8 cellular contexts compared by ENCODE assay signal in genomic region chr10:61750943-61751471, GRCh38.
A peak's percentile ranks its signal among the peaks of the same experiment; 100 is the strongest.
DNase-seq lines count a peak whose midpoint lies in the region; ATAC-seq lines count a peak whose summit lies in the region.

No MANE protein-coding gene starts in this region.

- peak; percentile 65 for DNase-seq in Caki2 (ENCODE audit: low read depth)
- peak; percentile 40 for DNase-seq in RPMI8226
- peak; percentile 87 for DNase-seq in activated effector memory CD4-positive, alpha-beta T cell treated with anti-CD3 and anti-CD28 coated beads, Interleukin-2, amount 50 U/mL, for 16 hours
- peak in 41 of 42 donors; percentile 8 to 74 (median 37) for DNase-seq in head of caudate nucleus
- peak; percentile 75 for DNase-seq in sciatic nerve (ENCODE audit: low spot score)
- DNase-seq in NCI-H446 treated with DMSO at 0.1 percent for 48 hours (lab: John Stamatoyannopoulos, UW), result no peak

- in situ Hi-C loops in Caki2 (cut with HindIII; ENCODE audit: low pct_unique_long_range_greater_than_20kb, low sequenced_read_pairs), result no loop called here

- ATAC-seq in GM19438 (IDR thresholded peaks at IDR 0.05; ENCODE audit: low read depth, unreplicated experiment) (peak; percentile 71), HG03469 (IDR thresholded peaks at IDR 0.05; ENCODE audit: unreplicated experiment) (peak; percentile 70), sciatic nerve (peak; percentile 90)

- intact Hi-C loops in head of caudate nucleus (cut with DNase I) (no loop called here), sciatic nerve (cut with DNase I) (no loop called here)
